In genomic region chrX:48539345-48540014, GRCh38 we compare ENCODE assay signal across 1 cellular context.
TF ChIP-seq lines count a peak whose summit lies in the region.

TBC1D25 (plus strand) TSS chrX:48539714; CDS start chrX:48539798, 84 bp downstream.

TF ChIP-seq in GM12878, 131 proteins besides CTCF, POLR2A, EP300 and RAD21 (continued from another document and continues in another):
- TF ChIP-seq E4F1 (IDR thresholded peaks at IDR 0.05; ENCODE audit: borderline replicate concordance, partially characterized antibody) (peak; percentile 55), NBN (IDR thresholded peaks at IDR 0.05) (peak; percentile 77), ATF7 (IDR thresholded peaks at IDR 0.05; ENCODE audit: low read depth) (peak; percentile 100), BMI1 (IDR thresholded peaks at IDR 0.05; ENCODE audit: borderline replicate concordance) (no peak), IRF5 (IDR thresholded peaks at IDR 0.05; ENCODE audit: borderline replicate concordance) (no peak), SMC3 (IDR thresholded peaks at IDR 0.05; ENCODE audit: borderline replicate concordance, low read length) (no peak), HDAC6 (IDR thresholded peaks at IDR 0.05; ENCODE audit: unreplicated experiment) (no peak), SMAD1 (IDR thresholded peaks at IDR 0.05; ENCODE audit: low read depth, partially characterized antibody) (no peak), HSF1 (IDR thresholded peaks at IDR 0.05; ENCODE audit: low read depth, low read length) (no peak), MTA3 (IDR thresholded peaks at IDR 0.05; ENCODE audit: borderline replicate concordance, low read length) (no peak), ZNF384 (IDR thresholded peaks at IDR 0.05; ENCODE audit: borderline replicate concordance, low read depth, low read length) (no peak), MAX (IDR thresholded peaks at IDR 0.05; ENCODE audit: low read depth, low read length) (0 out of 2 replicates have a peak, but pooled peaks have one; percentile 25), SREBF2 (IDR thresholded peaks at IDR 0.05; ENCODE audit: low read length) (no peak), ZBED1 (IDR thresholded peaks at IDR 0.05; ENCODE audit: borderline replicate concordance) (no peak), FOXK2 (IDR thresholded peaks at IDR 0.05) (0 out of 2 replicates have a peak, but pooled peaks have one; percentile 40), NR2F1 (conservative IDR thresholded peaks at IDR 0.05) (no peak), ZNF687 (IDR thresholded peaks at IDR 0.05) (no peak), SMAD5 (IDR thresholded peaks at IDR 0.05; ENCODE audit: low read depth) (no peak), PKNOX1 (IDR thresholded peaks at IDR 0.05) (peak; percentile 46; the same call in 1 of the 2 replicates), NKRF (conservative IDR thresholded peaks at IDR 0.05) (0 out of 2 replicates have a peak, but pooled peaks have one; percentile 26), TARDBP (IDR thresholded peaks at IDR 0.05; ENCODE audit: borderline replicate concordance) (no peak), YBX1 (IDR thresholded peaks at IDR 0.05) (no peak), RELB (IDR thresholded peaks at IDR 0.05; ENCODE audit: low read depth) (no peak), YY1 (IDR thresholded peaks at IDR 0.05; ENCODE audit: low read depth, low read length) (peak; percentile 76), RELA (IDR thresholded peaks at IDR 0.05; ENCODE audit: borderline replicate concordance, partially characterized antibody) (no peak), SP1 (IDR thresholded peaks at IDR 0.05; ENCODE audit: low read depth, low read length) (no peak), SKIL (IDR thresholded peaks at IDR 0.05; ENCODE audit: low read depth, poor library complexity, severe bottlenecking) (peak; percentile 35), MYB (IDR thresholded peaks at IDR 0.05; ENCODE audit: borderline replicate concordance, low read depth, low read length) (peak; percentile 84; the same call in 1 of the 2 replicates), CUX1 (IDR thresholded peaks at IDR 0.05; ENCODE audit: insufficient replicate concordance, low read depth, low read length) (no peak), CHD2 (IDR thresholded peaks at IDR 0.05; ENCODE audit: borderline replicate concordance, low read depth, low read length) (0 out of 2 replicates have a peak, but pooled peaks have one; percentile 34), TCF12 (IDR thresholded peaks at IDR 0.05; ENCODE audit: low read depth, low read length) (0 out of 2 replicates have a peak, but pooled peaks have one; percentile 7), BCL11A (IDR thresholded peaks at IDR 0.05; ENCODE audit: low read depth, low read length) (no peak), IKZF2 (IDR thresholded peaks at IDR 0.05) (no peak), POU2F2 (IDR thresholded peaks at IDR 0.05; ENCODE audit: borderline replicate concordance, low read depth, low read length) (no peak), RFX5 (IDR thresholded peaks at IDR 0.05; ENCODE audit: low read depth, low read length) (no peak)
